Comparison of ENCODE assay signal across 1 cellular context in the genomic region with DNA sequence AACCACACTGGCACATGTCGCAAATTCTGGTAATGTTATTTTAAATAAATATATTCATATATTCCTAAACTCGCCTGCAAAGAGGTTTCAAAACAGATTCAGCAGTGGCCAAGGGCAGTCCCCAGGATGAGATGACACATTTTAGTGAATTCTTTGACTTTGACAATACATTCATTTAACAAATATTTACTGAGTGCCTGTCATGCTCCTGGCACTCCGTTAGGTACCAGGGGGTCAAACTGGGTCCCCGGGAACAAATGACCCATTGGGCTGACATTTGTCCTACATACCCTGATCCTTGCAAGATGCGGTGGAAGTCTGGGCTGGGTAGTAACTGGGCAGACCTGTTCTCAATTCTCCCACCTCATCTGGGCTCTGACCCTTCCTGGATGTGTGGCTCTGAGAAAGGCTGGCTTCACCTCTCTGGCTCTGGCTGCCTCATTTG.
TF ChIP-seq lines count a peak whose summit lies in the region.

No MANE protein-coding gene starts in this region.

TF ChIP-seq in GM23338, 12 proteins besides CTCF, POLR2A, EP300 and RAD21 (continued from another document):
- TF ChIP-seq, protein P1, sequence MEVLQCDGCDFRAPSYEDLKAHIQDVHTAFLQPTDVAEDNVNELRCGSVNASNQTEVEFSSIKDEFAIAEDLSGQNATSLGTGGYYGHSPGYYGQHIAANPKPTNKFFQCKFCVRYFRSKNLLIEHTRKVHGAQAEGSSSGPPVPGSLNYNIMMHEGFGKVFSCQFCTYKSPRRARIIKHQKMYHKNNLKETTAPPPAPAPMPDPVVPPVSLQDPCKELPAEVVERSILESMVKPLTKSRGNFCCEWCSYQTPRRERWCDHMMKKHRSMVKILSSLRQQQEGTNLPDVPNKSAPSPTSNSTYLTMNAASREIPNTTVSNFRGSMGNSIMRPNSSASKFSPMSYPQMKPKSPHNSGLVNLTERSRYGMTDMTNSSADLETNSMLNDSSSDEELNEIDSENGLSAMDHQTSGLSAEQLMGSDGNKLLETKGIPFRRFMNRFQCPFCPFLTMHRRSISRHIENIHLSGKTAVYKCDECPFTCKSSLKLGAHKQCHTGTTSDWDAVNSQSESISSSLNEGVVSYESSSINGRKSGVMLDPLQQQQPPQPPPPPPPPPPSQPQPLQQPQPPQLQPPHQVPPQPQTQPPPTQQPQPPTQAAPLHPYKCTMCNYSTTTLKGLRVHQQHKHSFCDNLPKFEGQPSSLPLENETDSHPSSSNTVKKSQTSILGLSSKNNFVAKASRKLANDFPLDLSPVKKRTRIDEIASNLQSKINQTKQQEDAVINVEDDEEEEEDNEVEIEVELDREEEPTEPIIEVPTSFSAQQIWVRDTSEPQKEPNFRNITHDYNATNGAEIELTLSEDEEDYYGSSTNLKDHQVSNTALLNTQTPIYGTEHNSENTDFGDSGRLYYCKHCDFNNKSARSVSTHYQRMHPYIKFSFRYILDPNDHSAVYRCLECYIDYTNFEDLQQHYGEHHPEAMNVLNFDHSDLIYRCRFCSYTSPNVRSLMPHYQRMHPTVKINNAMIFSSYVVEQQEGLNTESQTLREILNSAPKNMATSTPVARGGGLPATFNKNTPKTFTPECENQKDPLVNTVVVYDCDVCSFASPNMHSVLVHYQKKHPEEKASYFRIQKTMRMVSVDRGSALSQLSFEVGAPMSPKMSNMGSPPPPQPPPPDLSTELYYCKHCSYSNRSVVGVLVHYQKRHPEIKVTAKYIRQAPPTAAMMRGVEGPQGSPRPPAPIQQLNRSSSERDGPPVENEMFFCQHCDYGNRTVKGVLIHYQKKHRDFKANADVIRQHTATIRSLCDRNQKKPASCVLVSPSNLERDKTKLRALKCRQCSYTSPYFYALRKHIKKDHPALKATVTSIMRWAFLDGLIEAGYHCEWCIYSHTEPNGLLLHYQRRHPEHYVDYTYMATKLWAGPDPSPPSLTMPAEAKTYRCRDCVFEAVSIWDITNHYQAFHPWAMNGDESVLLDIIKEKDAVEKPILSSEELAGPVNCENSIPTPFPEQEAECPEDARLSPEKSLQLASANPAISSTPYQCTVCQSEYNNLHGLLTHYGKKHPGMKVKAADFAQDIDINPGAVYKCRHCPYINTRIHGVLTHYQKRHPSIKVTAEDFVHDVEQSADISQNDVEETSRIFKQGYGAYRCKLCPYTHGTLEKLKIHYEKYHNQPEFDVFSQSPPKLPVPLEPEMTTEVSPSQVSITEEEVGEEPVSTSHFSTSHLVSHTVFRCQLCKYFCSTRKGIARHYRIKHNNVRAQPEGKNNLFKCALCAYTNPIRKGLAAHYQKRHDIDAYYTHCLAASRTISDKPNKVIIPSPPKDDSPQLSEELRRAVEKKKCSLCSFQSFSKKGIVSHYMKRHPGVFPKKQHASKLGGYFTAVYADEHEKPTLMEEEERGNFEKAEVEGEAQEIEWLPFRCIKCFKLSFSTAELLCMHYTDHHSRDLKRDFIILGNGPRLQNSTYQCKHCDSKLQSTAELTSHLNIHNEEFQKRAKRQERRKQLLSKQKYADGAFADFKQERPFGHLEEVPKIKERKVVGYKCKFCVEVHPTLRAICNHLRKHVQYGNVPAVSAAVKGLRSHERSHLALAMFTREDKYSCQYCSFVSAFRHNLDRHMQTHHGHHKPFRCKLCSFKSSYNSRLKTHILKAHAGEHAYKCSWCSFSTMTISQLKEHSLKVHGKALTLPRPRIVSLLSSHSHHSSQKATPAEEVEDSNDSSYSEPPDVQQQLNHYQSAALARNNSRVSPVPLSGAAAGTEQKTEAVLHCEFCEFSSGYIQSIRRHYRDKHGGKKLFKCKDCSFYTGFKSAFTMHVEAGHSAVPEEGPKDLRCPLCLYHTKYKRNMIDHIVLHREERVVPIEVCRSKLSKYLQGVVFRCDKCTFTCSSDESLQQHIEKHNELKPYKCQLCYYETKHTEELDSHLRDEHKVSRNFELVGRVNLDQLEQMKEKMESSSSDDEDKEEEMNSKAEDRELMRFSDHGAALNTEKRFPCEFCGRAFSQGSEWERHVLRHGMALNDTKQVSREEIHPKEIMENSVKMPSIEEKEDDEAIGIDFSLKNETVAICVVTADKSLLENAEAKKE (CRISPR knock-in tag; IDR thresholded peaks at IDR 0.05): no peak
- TF ChIP-seq CREB1 (CRISPR knock-in tag; IDR thresholded peaks at IDR 0.05; ENCODE audit: low read depth) (no peak), ZNF331 (CRISPR knock-in tag; IDR thresholded peaks at IDR 0.05; ENCODE audit: low read depth) (no peak), POLR2AphosphoS5 (IDR thresholded peaks at IDR 0.05; ENCODE audit: low read depth) (no peak), NANOG (IDR thresholded peaks at IDR 0.05; ENCODE audit: borderline replicate concordance) (no peak), STAT1 (IDR thresholded peaks at IDR 0.05; ENCODE audit: unreplicated experiment) (no peak), EZH2 (IDR thresholded peaks at IDR 0.05; ENCODE audit: low read depth, unreplicated experiment) (no peak), EZH2phosphoT487 (IDR thresholded peaks at IDR 0.05; ENCODE audit: unreplicated experiment) (no peak)
- TF ChIP-seq, protein P2, sequence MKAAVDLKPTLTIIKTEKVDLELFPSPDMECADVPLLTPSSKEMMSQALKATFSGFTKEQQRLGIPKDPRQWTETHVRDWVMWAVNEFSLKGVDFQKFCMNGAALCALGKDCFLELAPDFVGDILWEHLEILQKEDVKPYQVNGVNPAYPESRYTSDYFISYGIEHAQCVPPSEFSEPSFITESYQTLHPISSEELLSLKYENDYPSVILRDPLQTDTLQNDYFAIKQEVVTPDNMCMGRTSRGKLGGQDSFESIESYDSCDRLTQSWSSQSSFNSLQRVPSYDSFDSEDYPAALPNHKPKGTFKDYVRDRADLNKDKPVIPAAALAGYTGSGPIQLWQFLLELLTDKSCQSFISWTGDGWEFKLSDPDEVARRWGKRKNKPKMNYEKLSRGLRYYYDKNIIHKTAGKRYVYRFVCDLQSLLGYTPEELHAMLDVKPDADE (IDR thresholded peaks at IDR 0.05): no peak
- TF ChIP-seq, protein P3, sequence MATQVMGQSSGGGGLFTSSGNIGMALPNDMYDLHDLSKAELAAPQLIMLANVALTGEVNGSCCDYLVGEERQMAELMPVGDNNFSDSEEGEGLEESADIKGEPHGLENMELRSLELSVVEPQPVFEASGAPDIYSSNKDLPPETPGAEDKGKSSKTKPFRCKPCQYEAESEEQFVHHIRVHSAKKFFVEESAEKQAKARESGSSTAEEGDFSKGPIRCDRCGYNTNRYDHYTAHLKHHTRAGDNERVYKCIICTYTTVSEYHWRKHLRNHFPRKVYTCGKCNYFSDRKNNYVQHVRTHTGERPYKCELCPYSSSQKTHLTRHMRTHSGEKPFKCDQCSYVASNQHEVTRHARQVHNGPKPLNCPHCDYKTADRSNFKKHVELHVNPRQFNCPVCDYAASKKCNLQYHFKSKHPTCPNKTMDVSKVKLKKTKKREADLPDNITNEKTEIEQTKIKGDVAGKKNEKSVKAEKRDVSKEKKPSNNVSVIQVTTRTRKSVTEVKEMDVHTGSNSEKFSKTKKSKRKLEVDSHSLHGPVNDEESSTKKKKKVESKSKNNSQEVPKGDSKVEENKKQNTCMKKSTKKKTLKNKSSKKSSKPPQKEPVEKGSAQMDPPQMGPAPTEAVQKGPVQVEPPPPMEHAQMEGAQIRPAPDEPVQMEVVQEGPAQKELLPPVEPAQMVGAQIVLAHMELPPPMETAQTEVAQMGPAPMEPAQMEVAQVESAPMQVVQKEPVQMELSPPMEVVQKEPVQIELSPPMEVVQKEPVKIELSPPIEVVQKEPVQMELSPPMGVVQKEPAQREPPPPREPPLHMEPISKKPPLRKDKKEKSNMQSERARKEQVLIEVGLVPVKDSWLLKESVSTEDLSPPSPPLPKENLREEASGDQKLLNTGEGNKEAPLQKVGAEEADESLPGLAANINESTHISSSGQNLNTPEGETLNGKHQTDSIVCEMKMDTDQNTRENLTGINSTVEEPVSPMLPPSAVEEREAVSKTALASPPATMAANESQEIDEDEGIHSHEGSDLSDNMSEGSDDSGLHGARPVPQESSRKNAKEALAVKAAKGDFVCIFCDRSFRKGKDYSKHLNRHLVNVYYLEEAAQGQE (IDR thresholded peaks at IDR 0.05; ENCODE audit: unreplicated experiment): no peak
